8 cellular contexts compared by ENCODE assay signal in genomic region chr3:3015472-3016089, GRCh38.
DNase-seq lines count a peak whose midpoint lies in the region; ATAC-seq and TF ChIP-seq lines count a peak whose summit lies in the region.

No MANE protein-coding gene starts in this region.

- H3K27me3 ChIP-seq in cardiac muscle cell (no peaks in the 10 kb centered on the region), OCI-LY1 (ENCODE audit: insufficient read depth, low read length) (no peaks in the 10 kb centered on the region; the same call in 1 of the 2 replicates)

- H2AFZ ChIP-seq in OCI-LY1 (ENCODE audit: low read length): no peak overlapping the region

- TF ChIP-seq CTCF in cardiac muscle cell (IDR thresholded peaks at IDR 0.05; ENCODE audit: low read depth, low read length) (peak; percentile 21), OCI-LY1 (IDR thresholded peaks at IDR 0.05; ENCODE audit: low read length) (peak; percentile 41; the same call in 1 of the 2 replicates), fibroblast of mammary gland (conservative IDR thresholded peaks at IDR 0.05; ENCODE audit: control insufficient read depth, insufficient read depth, low read depth, low read length) (peak; percentile 22), retinal pigment epithelial cell (conservative IDR thresholded peaks at IDR 0.05; ENCODE audit: low read depth, low read length) (peak; percentile 50)

- peaks cover 13% of the 10 kb centered on the region for H3K4me1 ChIP-seq in cardiac muscle cell (ENCODE audit: low read depth)
- H3K4me1 ChIP-seq in OCI-LY1 (ENCODE audit: insufficient read depth, low read length, severe bottlenecking): no peaks in the 10 kb centered on the region

- H3K27me3 Mint-ChIP-seq in activated T-cell treated with anti-CD3 and anti-CD28 coated beads, Interleukin-2, amount 50 U/mL, for 4 hours (ENCODE audit: low read depth): peaks cover 13% of the 10 kb centered on the region

- H3K9me3 ChIP-seq in cardiac muscle cell (ENCODE audit: low read depth) (no peaks in the 10 kb centered on the region), OCI-LY1 (ENCODE audit: low read length) (no peaks in the 10 kb centered on the region)

- no peaks in the 10 kb centered on the region for H3K4me1 Mint-ChIP-seq in activated T-cell treated with anti-CD3 and anti-CD28 coated beads, Interleukin-2, amount 50 U/mL, for 4 hours (ENCODE audit: low read depth)

- H3K36me3 ChIP-seq in cardiac muscle cell (no peaks in the 10 kb centered on the region), OCI-LY1 (ENCODE audit: insufficient read depth, low read length) (no peaks in the 10 kb centered on the region)

- H3K27ac ChIP-seq in cardiac muscle cell: no peak overlapping the region
- no peak overlapping the region for H3K27ac ChIP-seq in OCI-LY1 (ENCODE audit: low read depth, low read length, poor library complexity, severe bottlenecking)

- H3K9me2 ChIP-seq in OCI-LY1 (ENCODE audit: low read depth, low read length): no peaks in the 10 kb centered on the region

- H3K79me2 ChIP-seq in OCI-LY1 (ENCODE audit: insufficient read depth, low read length): no peaks in the 10 kb centered on the region

- no peaks in the 10 kb centered on the region for H4K20me1 ChIP-seq in OCI-LY1 (ENCODE audit: insufficient read depth, low read length)

- no peak overlapping the region for H3K9ac ChIP-seq in OCI-LY1 (ENCODE audit: low read length)

- H3K36me3 Mint-ChIP-seq in activated T-cell treated with anti-CD3 and anti-CD28 coated beads, Interleukin-2, amount 50 U/mL, for 4 hours (ENCODE audit: insufficient read depth): no peaks in the 10 kb centered on the region

- no peaks in the 10 kb centered on the region for H3F3A ChIP-seq in OCI-LY1 (ENCODE audit: insufficient read depth, low read length)

- intact Hi-C loops in Right ventricle myocardium inferior (cut with DNase I): loop anchor here (5.0 to 10.0 kb wide), 2 partner anchors 751 to 1933 kb away; no protein-coding TSS in a partner anchor

- peak; percentile 24 to 61 for DNase-seq in cardiac muscle cell (ENCODE audit: low read depth in 1 of 2, low spot score in 1 of 2)
- no peak for DNase-seq in Right ventricle myocardium inferior (ENCODE audit: missing footprints)
- peak; percentile 12 for DNase-seq in fibroblast of mammary gland (ENCODE audit: low read depth)
- DNase-seq in retinal pigment epithelial cell (ENCODE audit: low read depth): peak; percentile 14
- no peak for DNase-seq in GDM1 (lab: John Stamatoyannopoulos, UW)
- DNase-seq in activated T-cell treated with anti-CD3 and anti-CD28 coated beads, Interleukin-2, amount 50 U/mL, for 4 hours: no peak

- H3K4me3 ChIP-seq in cardiac muscle cell: no peak overlapping the region
- H3K4me3 ChIP-seq in OCI-LY1 (ENCODE audit: low read depth, low read length, poor library complexity, severe bottlenecking): no peak overlapping the region
- H3K4me3 ChIP-seq in fibroblast of mammary gland (ENCODE audit: control insufficient read depth, low read depth, low read length): no peak overlapping the region
- H3K4me3 ChIP-seq in retinal pigment epithelial cell (ENCODE audit: low read length): no peak overlapping the region

- H3K9me3 Mint-ChIP-seq in activated T-cell treated with anti-CD3 and anti-CD28 coated beads, Interleukin-2, amount 50 U/mL, for 4 hours: no peaks in the 10 kb centered on the region

- no peak overlapping the region for H3K4me2 ChIP-seq in OCI-LY1 (ENCODE audit: low read length)

- ATAC-seq in Right ventricle myocardium inferior (no peak), HG03342 (IDR thresholded peaks at IDR 0.05; ENCODE audit: unreplicated experiment) (peak; percentile 51)
- no peak for ATAC-seq in activated T-cell treated with anti-CD3 and anti-CD28 coated beads, Interleukin-2, amount 50 U/mL, for 4 hours

- H3K4me3 Mint-ChIP-seq in activated T-cell treated with anti-CD3 and anti-CD28 coated beads, Interleukin-2, amount 50 U/mL, for 4 hours: no peak overlapping the region

Comparison
In these comparisons a context has a peak if more than half of its experiments do, and no peak if none do; other contexts are left out.
1. DNase-seq: peak in cardiac muscle cell (2 of 2), fibroblast of mammary gland (single experiment) and retinal pigment epithelial cell (single experiment); none in Right ventricle myocardium inferior (single experiment), GDM1 (single experiment) and activated T-cell treated with anti-CD3 and anti-CD28 coated beads, Interleukin-2, amount 50 U/mL, for 4 hours (single experiment).
2. Peak in every context shown above with its lines, with median percentiles within 50 percentile points of each other: CTCF ChIP-seq.